In the genomic region with DNA sequence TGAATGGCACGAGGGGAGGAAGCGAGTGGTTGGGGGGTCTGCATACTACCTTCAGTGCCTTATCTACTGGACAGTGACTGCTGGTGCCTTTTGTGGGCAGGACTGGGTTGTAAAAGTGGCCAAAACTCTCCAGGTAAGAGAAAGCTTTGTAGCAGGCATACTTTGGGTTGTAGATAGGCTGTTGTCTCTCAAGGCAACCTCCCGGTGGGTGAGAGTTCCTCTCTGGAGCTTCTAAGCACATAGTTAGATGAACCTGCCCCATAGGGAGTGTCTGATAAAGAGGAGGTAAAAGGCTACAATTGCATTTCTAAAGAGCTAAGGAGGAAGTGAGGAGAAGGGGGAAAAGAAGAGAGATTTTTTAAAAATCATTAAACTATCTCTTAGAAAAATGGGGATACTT, we compare ENCODE assay signal across 27 cellular contexts. TPM values are rescaled to one million over a fixed set of nuclear protein-coding genes. Genes with fewer than 3 reads are reported as not detected.
"Had no signal": no experiment of that assay in that cellular context is flagged by ENCODE, and none has a peak within 500 bp of the region (broad histone marks: within the 10 kb centered on the region; RNA-seq: fewer than 3 reads in every experiment).

No MANE protein-coding gene starts in this region.

- H3K4me3 Mint-ChIP-seq: activated T-cell treated with anti-CD3 and anti-CD28 coated beads, Interleukin-2, amount 50 U/mL, for 4 hours; nephron progenitor cell; stimulated activated effector memory CD8-positive, alpha-beta T cell treated with anti-CD3 and anti-CD28 coated beads, Interleukin-12 subunit alpha, Interleukin-12 subunit beta, amount 100 ng/mL, for 72 hours; type B pancreatic cell had no signal

- H3K27me3 ChIP-seq: body of pancreas, cardiac muscle cell, heart right ventricle, vagina had no signal

- H3K9me3 ChIP-seq: body of pancreas, heart right ventricle, vagina had no signal

- H3K27ac ChIP-seq: body of pancreas, cardiac muscle cell, heart right ventricle, vagina, VCaP had no signal

- ATAC-seq: activated T-cell treated with anti-CD3 and anti-CD28 coated beads, Interleukin-2, amount 50 U/mL, for 4 hours; body of pancreas; heart right ventricle; sciatic nerve; stimulated activated effector memory CD8-positive, alpha-beta T cell treated with anti-CD3 and anti-CD28 coated beads, Interleukin-12 subunit alpha, Interleukin-12 subunit beta, amount 100 ng/mL, for 72 hours had no signal

- H3K36me3 Mint-ChIP-seq: type B pancreatic cell had no signal

- DNase-seq: activated CD4-positive, CD25-positive, alpha-beta regulatory T cell treated with anti-CD3 and anti-CD28 coated beads, Interleukin-2, amount 50 U/mL, for 72 hours; activated CD8-positive, alpha-beta memory T cell treated with anti-CD3 and anti-CD28 coated beads, Interleukin-2, amount 50 U/mL, for 48 hours; activated naive CD4-positive, alpha-beta T cell; activated T-cell treated with anti-CD3 and anti-CD28 coated beads, Interleukin-2, amount 50 U/mL, for 4 hours; anterior cingulate cortex; body of pancreas; heart right ventricle; nephron progenitor cell; nucleus accumbens; small intestine; stimulated activated CD4-positive, alpha-beta T cell treated with anti-CD3 and anti-CD28 coated beads, Interleukin-2, amount 100 ng/mL, for 24 hours; T-helper 1 cell; T1000 had no signal

- H3K9me3 Mint-ChIP-seq: activated T-cell treated with anti-CD3 and anti-CD28 coated beads, Interleukin-2, amount 50 U/mL, for 4 hours; activated T-helper 2 cell treated with anti-CD3 and anti-CD28 coated beads, Interferon-gamma antibody, Interleukin-2, Interleukin-4, amounts not matched to agents 10 μg/mL and 5 μg/mL and 100 μg/mL, durations not matched to agents 14 hours and 24 hours and 36 hours; nephron progenitor cell; stimulated activated effector memory CD8-positive, alpha-beta T cell treated with anti-CD3 and anti-CD28 coated beads, Interleukin-12 subunit alpha, Interleukin-12 subunit beta, amount 100 ng/mL, for 72 hours; type B pancreatic cell had no signal

- H3K36me3 ChIP-seq: cardiac muscle cell, heart right ventricle, vagina had no signal

- H3K27ac Mint-ChIP-seq: activated T-helper 2 cell treated with anti-CD3 and anti-CD28 coated beads, Interferon-gamma antibody, Interleukin-2, Interleukin-4, amounts not matched to agents 10 μg/mL and 5 μg/mL and 100 μg/mL, durations not matched to agents 14 hours and 24 hours and 36 hours; nephron progenitor cell; stimulated activated effector memory CD8-positive, alpha-beta T cell treated with anti-CD3 and anti-CD28 coated beads, Interleukin-12 subunit alpha, Interleukin-12 subunit beta, amount 100 ng/mL, for 72 hours; type B pancreatic cell had no signal

- H3K4me3 ChIP-seq: body of pancreas, cardiac muscle cell, heart right ventricle, vagina had no signal

RNA-seq across cellular contexts. Expression of a gene that starts 51.0 kb away (rescaled TPM):
- total RNA-seq: activated T-cell treated with anti-CD3 and anti-CD28 coated beads, Interleukin-2, amount 50 U/mL, for 4 hours; activated T-helper 2 cell treated with anti-CD3 and anti-CD28 coated beads, Interferon-gamma antibody, Interleukin-2, Interleukin-4, amounts not matched to agents 10 μg/mL and 5 μg/mL and 100 μg/mL, durations not matched to agents 14 hours and 24 hours and 36 hours; body of pancreas; cardiac muscle cell; chondrocyte; epithelial cell of proximal tubule; fibroblast of villous mesenchyme; heart right ventricle; liver; mononuclear cell; myocyte; sciatic nerve; temporal lobe; vagina had no signal
- polyA plus RNA-seq: cardiac muscle cell, heart right ventricle, liver, small intestine had no signal
